ENCODE assay signal across 22 cellular contexts in the genomic region with DNA sequence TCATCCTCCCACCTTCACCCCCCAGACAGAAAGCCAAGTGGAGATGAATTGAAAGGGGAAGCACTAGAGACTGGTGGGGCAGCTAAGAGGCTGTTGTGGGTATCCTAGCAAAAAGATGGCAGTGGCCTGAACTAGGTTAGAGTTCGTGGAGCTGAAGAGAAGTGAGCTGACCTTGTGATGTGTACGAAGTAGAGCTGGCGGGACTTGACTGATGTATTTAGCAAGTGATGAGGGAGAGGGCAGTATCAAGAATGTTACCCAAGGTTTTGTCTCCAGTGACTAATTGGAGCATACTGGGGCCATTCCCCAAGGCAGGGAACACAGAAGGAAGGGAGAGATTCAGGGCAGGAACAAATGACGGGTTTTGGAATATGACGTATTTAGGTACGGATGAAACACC. TPM values are rescaled to one million over a fixed set of nuclear protein-coding genes. Genes with fewer than 3 reads are reported as not detected.
"Had no signal": no experiment of that assay in that cellular context is flagged by ENCODE, and none has a peak within 500 bp of the region (broad histone marks: within the 10 kb centered on the region; RNA-seq: fewer than 3 reads in every experiment).

No MANE protein-coding gene starts in this region.

- H3K9me3 ChIP-seq: esophagus squamous epithelium, heart right ventricle, left ventricle myocardium inferior, ovary had no signal

- H3K4me3 Mint-ChIP-seq: activated B cell treated with CpG ODN at 0.5 μM for 24 hours; activated naive CD4-positive, alpha-beta T cell treated with anti-CD3 and anti-CD28 coated beads, Interleukin-2, amount 50 U/mL, for 24 hours; activated T-cell treated with anti-CD3 and anti-CD28 coated beads, Interleukin-2, amount 50 U/mL, for 4 hours; naive thymus-derived CD4-positive, alpha-beta T cell; neural progenitor cell; T-helper 2 cell treated with Interferon-gamma antibody and Interleukin-4, amounts not matched to agents 5 μg/mL and 100 μg/mL, for 36 hours had no signal

- H3K4me3 ChIP-seq: esophagus squamous epithelium, heart right ventricle, left ventricle myocardium inferior, neural progenitor cell, ovary had no signal

- H3K36me3 ChIP-seq: esophagus squamous epithelium, heart right ventricle, left ventricle myocardium inferior, neural progenitor cell, ovary had no signal

- H3K36me3 Mint-ChIP-seq: activated naive CD4-positive, alpha-beta T cell treated with anti-CD3 and anti-CD28 coated beads, Interleukin-2, amount 50 U/mL, for 24 hours; naive thymus-derived CD4-positive, alpha-beta T cell; neural progenitor cell had no signal

- H3K4me1 ChIP-seq: neural progenitor cell had no signal

- H3K27ac Mint-ChIP-seq: activated B cell treated with CpG ODN at 0.5 μM for 24 hours; activated naive CD4-positive, alpha-beta T cell treated with anti-CD3 and anti-CD28 coated beads, Interleukin-2, amount 50 U/mL, for 24 hours; naive thymus-derived CD4-positive, alpha-beta T cell; neural progenitor cell; T-helper 2 cell treated with Interferon-gamma antibody and Interleukin-4, amounts not matched to agents 5 μg/mL and 100 μg/mL, for 36 hours had no signal

- H3K9me3 Mint-ChIP-seq: activated B cell treated with CpG ODN at 0.5 μM for 24 hours; activated naive CD4-positive, alpha-beta T cell treated with anti-CD3 and anti-CD28 coated beads, Interleukin-2, amount 50 U/mL, for 24 hours; activated T-cell treated with anti-CD3 and anti-CD28 coated beads, Interleukin-2, amount 50 U/mL, for 4 hours; naive thymus-derived CD4-positive, alpha-beta T cell; neural progenitor cell; T-helper 2 cell treated with Interferon-gamma antibody and Interleukin-4, amounts not matched to agents 5 μg/mL and 100 μg/mL, for 36 hours had no signal

- H3K4me2 ChIP-seq: neural progenitor cell had no signal

- H3K9ac ChIP-seq: neural progenitor cell had no signal

- DNase-seq: activated B cell treated with CpG ODN at 0.5 μM for 24 hours; activated CD4-positive, alpha-beta T cell treated with anti-CD3 and anti-CD28 coated beads for 4 hours; activated CD8-positive, alpha-beta memory T cell treated with anti-CD3 and anti-CD28 coated beads, Interleukin-2, amount 50 U/mL, for 4 hours; activated effector memory CD4-positive, alpha-beta T cell treated with anti-CD3 and anti-CD28 coated beads, Interleukin-2, amount 50 U/mL, for 16 hours; activated T-cell treated with anti-CD3 and anti-CD28 coated beads, Interleukin-2, amount 50 U/mL, for 4 hours; cerebellar nuclear complex; cortex of kidney; esophagus squamous epithelium; heart right ventricle; left ventricle myocardium inferior; naive thymus-derived CD4-positive, alpha-beta T cell; ovary; stimulated activated CD4-positive, alpha-beta T cell treated with anti-CD3 and anti-CD28 coated beads, Interleukin-4, amount 100 ng/mL, for 4 hours; stimulated activated naive CD4-positive, alpha-beta T cell; SW 1271 had no signal

- H2AFZ ChIP-seq: neural progenitor cell had no signal

- H3K27ac ChIP-seq: esophagus squamous epithelium, heart right ventricle, left ventricle myocardium inferior, neural progenitor cell, ovary had no signal

- H3K27me3 Mint-ChIP-seq: activated B cell treated with CpG ODN at 0.5 μM for 24 hours; activated naive CD4-positive, alpha-beta T cell treated with anti-CD3 and anti-CD28 coated beads, Interleukin-2, amount 50 U/mL, for 24 hours had no signal

- H3K27me3 ChIP-seq: esophagus squamous epithelium, heart right ventricle, neural progenitor cell, ovary had no signal

- FAIRE-seq: astrocyte, bronchial epithelial cell had no signal

- ATAC-seq: activated T-cell treated with anti-CD3 and anti-CD28 coated beads, Interleukin-2, amount 50 U/mL, for 4 hours; naive thymus-derived CD4-positive, alpha-beta T cell; sciatic nerve had no signal

RNA-seq across cellular contexts. Expression of a gene that starts 50.0 kb away (rescaled TPM):
- total RNA-seq: activated B cell treated with CpG ODN at 0.5 μM for 24 hours, bronchial epithelial cell, kidney epithelial cell had no signal
